ENCODE assay signal across 11 cellular contexts in genomic region chr2:101820519-101820918, GRCh38.
A peak's percentile ranks its signal among the peaks of the same experiment; 100 is the strongest.
DNase-seq lines count a peak whose midpoint lies in the region; ATAC-seq and TF ChIP-seq lines count a peak whose summit lies in the region.
"Had no signal": no experiment of that assay in that cellular context is flagged by ENCODE, and none has a peak within 500 bp of the region (broad histone marks: within the 10 kb centered on the region; RNA-seq: fewer than 3 reads in every experiment).

No MANE protein-coding gene starts in this region.

- 49 to 57% methylated on average over 4 of the region's 4 CpGs for WGBS in heart right ventricle, 2 donors
- WGBS in esophagus muscularis mucosa: 75% methylated on average over 4 of the region's 4 CpGs

- DNase-seq in stimulated activated CD4-positive, alpha-beta T cell treated with anti-CD3 and anti-CD28 coated beads, Interleukin-4, amount 100 ng/mL, for 24 hours: peak; percentile 29
- no peak for DNase-seq in stimulated activated CD4-positive, alpha-beta T cell treated with anti-CD3 and anti-CD28 coated beads, Interleukin-2, amount 100 ng/mL, for 24 hours
- no peak for DNase-seq in activated T-cell treated with anti-CD3 and anti-CD28 coated beads, Interleukin-2, amount 50 U/mL, for 4 hours
- DNase-seq in heart right ventricle (no peak), Ammon's horn (ENCODE audit: low spot score) (no peak), esophagus muscularis mucosa (ENCODE audit: extremely low spot score) (no peak), NCI-H2107 treated with DMSO at 0.1 percent for 48 hours (lab: John Stamatoyannopoulos, UW; ENCODE audit: unreplicated experiment) (no peak)
- DNase-seq in activated CD8-positive, alpha-beta memory T cell treated with anti-CD3 and anti-CD28 coated beads, Interleukin-2, amount 50 U/mL, for 48 hours: no peak
- DNase-seq: KG1, T-helper 1 cell had no signal

- H3K4me3 Mint-ChIP-seq in activated T-cell treated with anti-CD3 and anti-CD28 coated beads, Interleukin-2, amount 50 U/mL, for 4 hours: no peak overlapping the region

- H3K4me3 ChIP-seq in heart right ventricle: no peak overlapping the region
- H3K4me3 ChIP-seq in esophagus muscularis mucosa: no peak overlapping the region
- H3K4me3 ChIP-seq: coronary artery had no signal

- peaks cover 0 to 8% (median 0%) of the 10 kb centered on the region in 9 donors for H3K36me3 ChIP-seq in heart right ventricle
- H3K36me3 ChIP-seq in esophagus muscularis mucosa: peaks cover 0 to 6% (median 2%) of the 10 kb centered on the region in 4 donors

- H3K4me1 ChIP-seq in heart right ventricle (peaks cover 11 to 89% (median 71%) of the 10 kb centered on the region in 9 donors), esophagus muscularis mucosa (peaks cover 41 to 68% (median 56%) of the 10 kb centered on the region in 4 donors)

- H3K36me3 Mint-ChIP-seq in activated T-cell treated with anti-CD3 and anti-CD28 coated beads, Interleukin-2, amount 50 U/mL, for 4 hours (ENCODE audit: insufficient read depth): peaks cover 1% of the 10 kb centered on the region

- H3K9me3 ChIP-seq in heart right ventricle (no peaks in the 10 kb centered on the region), esophagus muscularis mucosa (no peaks in the 10 kb centered on the region)

- no peaks in the 10 kb centered on the region for H3K27me3 ChIP-seq in heart right ventricle
- no peaks in the 10 kb centered on the region for H3K27me3 ChIP-seq in esophagus muscularis mucosa

- ATAC-seq in activated T-cell treated with anti-CD3 and anti-CD28 coated beads, Interleukin-2, amount 50 U/mL, for 4 hours: peak; percentile 49 to 53
- peak in 7 of 8 donors; percentile 14 to 63 (median 46) for ATAC-seq in heart right ventricle

- intact Hi-C loops in heart right ventricle (cut with DNase I) (loop anchor here in 8 of 10 donors (2.0 to 10.0 kb wide), 7 partner anchors 33 to 293 kb away; partner anchors contain the start of gene MAP4K4 (in 2 of the 8)), esophagus muscularis mucosa (cut with DNase I) (loop anchor here (10.0 kb wide), 1 partner anchor 306 kb away; no protein-coding TSS in a partner anchor)

- peak overlapping the region in 3 of 10 donors; percentile 10 to 20 (median 19) for H3K27ac ChIP-seq in heart right ventricle
- H3K27ac ChIP-seq in esophagus muscularis mucosa (replicated peaks in 1 of 4): no peak overlapping the region
- H3K27ac ChIP-seq: coronary artery had no signal

- no peak for TF ChIP-seq EP300 in esophagus muscularis mucosa (IDR thresholded peaks at IDR 0.05)

- no peaks in the 10 kb centered on the region for H3K9me3 Mint-ChIP-seq in activated T-cell treated with anti-CD3 and anti-CD28 coated beads, Interleukin-2, amount 50 U/mL, for 4 hours

- peaks cover 74% of the 10 kb centered on the region for H3K4me1 Mint-ChIP-seq in activated T-cell treated with anti-CD3 and anti-CD28 coated beads, Interleukin-2, amount 50 U/mL, for 4 hours (ENCODE audit: low read depth)

- no peaks in the 10 kb centered on the region for H3K27me3 Mint-ChIP-seq in activated T-cell treated with anti-CD3 and anti-CD28 coated beads, Interleukin-2, amount 50 U/mL, for 4 hours (ENCODE audit: low read depth)

- no peak for TF ChIP-seq POLR2A in esophagus muscularis mucosa (IDR thresholded peaks at IDR 0.05; ENCODE audit: low read depth)

- TF ChIP-seq CTCF in heart right ventricle (IDR thresholded peaks at IDR 0.05) (no peak), esophagus muscularis mucosa (IDR thresholded peaks at IDR 0.05) (no peak)
